9 cellular contexts compared by ENCODE assay signal in the genomic region with DNA sequence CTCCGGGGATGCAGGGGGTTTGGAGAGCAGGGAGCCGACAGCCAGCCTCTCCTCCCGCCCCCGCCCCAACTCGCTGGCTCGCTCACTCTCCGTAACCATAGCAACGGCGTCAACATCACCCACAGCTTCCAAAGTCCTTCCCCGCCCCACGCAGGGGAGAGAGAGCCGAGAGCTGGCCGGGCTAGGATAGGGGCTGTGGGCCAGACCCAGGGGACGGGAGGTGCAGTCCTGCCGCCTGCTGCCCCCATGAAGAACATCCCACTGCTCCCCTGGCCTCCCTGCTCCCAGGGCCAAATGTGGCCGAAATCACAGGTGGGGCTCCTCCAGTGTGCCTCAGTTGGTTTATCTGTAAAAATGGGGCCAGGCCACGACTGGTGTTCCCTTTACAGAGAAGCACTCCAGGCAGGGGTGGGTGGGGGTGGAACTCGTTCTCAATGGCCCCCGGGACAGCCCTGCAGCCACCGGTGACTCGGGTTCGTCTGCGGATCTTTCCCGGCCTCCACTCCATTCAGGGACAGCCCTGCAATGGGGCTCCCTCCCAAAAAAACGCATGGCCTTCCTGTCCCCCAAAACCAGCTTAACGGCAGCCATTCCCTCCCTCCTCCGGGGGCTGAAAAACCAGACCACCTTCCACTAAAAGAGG.
A peak's percentile ranks its signal among the peaks of the same experiment; 100 is the strongest.
DNase-seq lines count a peak whose midpoint lies in the region; ATAC-seq lines count a peak whose summit lies in the region.
"Had no signal": no experiment of that assay in that cellular context is flagged by ENCODE, and none has a peak within 500 bp of the region (broad histone marks: within the 10 kb centered on the region; RNA-seq: fewer than 3 reads in every experiment).

No MANE protein-coding gene starts in this region.

- H3K27me3 ChIP-seq in iPS-20b (ENCODE audit: insufficient read depth, low read length) = peaks cover 25% of the 10 kb centered on the region

- no peak overlapping the region for H3K9ac ChIP-seq in iPS-20b (ENCODE audit: low read depth, low read length)

- DNase-seq in NCI-H510A (lab: John Stamatoyannopoulos, UW) (peak; percentile 32), NCI-H510A treated with DMSO at 0.1 percent for 48 hours (lab: John Stamatoyannopoulos, UW) (no peak), OCI-M1 (lab: John Stamatoyannopoulos, UW) (peak; percentile 66), astrocyte of the hippocampus (ENCODE audit: low read depth, low spot score) (peak; percentile 91), cerebellar nuclear complex (lab: John Stamatoyannopoulos, UW) (no peak)
- DNase-seq in stimulated activated naive CD4-positive, alpha-beta T cell (lab: John Stamatoyannopoulos, UW) = peak; percentile 34 to 79 (median 72)

- no peaks in the 10 kb centered on the region for H3K36me3 ChIP-seq in iPS-20b (ENCODE audit: insufficient read depth, low read depth, low read length)
- H3K36me3 ChIP-seq: thoracic aorta had no signal

- H3K27ac ChIP-seq in iPS-20b (ENCODE audit: low read length) = no peak overlapping the region
- H3K27ac ChIP-seq: thoracic aorta had no signal

- no peaks in the 10 kb centered on the region for H3K9me3 ChIP-seq in iPS-20b (ENCODE audit: insufficient read depth, low read depth, low read length)
- H3K9me3 ChIP-seq: thoracic aorta had no signal

- no peak for ATAC-seq in HG03097 (IDR thresholded peaks at IDR 0.05; ENCODE audit: low FRiP score, unreplicated experiment)

- peak overlapping the region; percentile 84; the same call in 1 of the 2 replicates for H3K4me3 ChIP-seq in iPS-20b (ENCODE audit: low read length)

- peaks cover 39% of the 10 kb centered on the region for H3K4me1 ChIP-seq in iPS-20b (ENCODE audit: insufficient read depth, low read length)

Comparison
In these comparisons a context has a peak if more than half of its experiments do, and no peak if none do; other contexts are left out.
1. DNase-seq: peak in NCI-H510A (single experiment), OCI-M1 (single experiment), astrocyte of the hippocampus (single experiment) and stimulated activated naive CD4-positive, alpha-beta T cell (6 of 6); none in NCI-H510A treated with DMSO at 0.1 percent for 48 hours (single experiment) and cerebellar nuclear complex (0 of 2).